15 cellular contexts compared by ENCODE assay signal in genomic region chr10:101330236-101331225, GRCh38.
DNase-seq lines count a peak whose midpoint lies in the region; FAIRE-seq and TF ChIP-seq lines count a peak whose summit lies in the region.
"Had no signal": no experiment of that assay in that cellular context is flagged by ENCODE, and none has a peak within 500 bp of the region (broad histone marks: within the 10 kb centered on the region; RNA-seq: fewer than 3 reads in every experiment).

No MANE protein-coding gene starts in this region.

- CTCF ChIA-PET in activated naive CD4-positive, alpha-beta T cell treated with anti-CD3 and anti-CD28 coated beads, Interleukin-2, amount 10 ng/mL, durations not matched to agents 7 days and 5 days (lab: Charles Lee): no interaction called here

- DNase-seq in D721Med (ENCODE audit: insufficient read length, low spot score): no peak
- DNase-seq in NCI-H526 (lab: John Stamatoyannopoulos, UW): peak; percentile 44 to 58
- peak; percentile 17 for DNase-seq in choroid plexus epithelial cell (ENCODE audit: low read depth)
- peak; percentile 64 for DNase-seq in middle frontal gyrus (ENCODE audit: extremely low spot score, low spot score)
- DNase-seq in dedifferentiated amniotic fluid mesenchymal stem cell (ENCODE audit: extremely low spot score): no peak
- no peak for DNase-seq in activated naive CD4-positive, alpha-beta T cell treated with anti-CD3 and anti-CD28 coated beads, Interleukin-2, amount 10 ng/mL, durations not matched to agents 7 days and 5 days
- DNase-seq in DMS153 (lab: John Stamatoyannopoulos, UW): no peak
- no peak for DNase-seq in NCI-H510A (lab: John Stamatoyannopoulos, UW)
- DNase-seq: activated CD4-positive, alpha-beta memory T cell treated with anti-CD3 and anti-CD28 coated beads, Interleukin-2, amount 10 ng/mL, durations not matched to agents 7 days and 5 days; activated naive CD4-positive, alpha-beta T cell treated with anti-CD3 and anti-CD28 coated beads, Interleukin-2, amount 50 U/mL, for 16 hours; endodermal cell; GF-D8; naive B cell; NCI-H1048 had no signal

- H3K36me3 Mint-ChIP-seq in activated naive CD4-positive, alpha-beta T cell treated with anti-CD3 and anti-CD28 coated beads, Interleukin-2, amount 10 ng/mL, durations not matched to agents 7 days and 5 days: no peaks in the 10 kb centered on the region

- H3K9me3 Mint-ChIP-seq in activated naive CD4-positive, alpha-beta T cell treated with anti-CD3 and anti-CD28 coated beads, Interleukin-2, amount 10 ng/mL, durations not matched to agents 7 days and 5 days: no peaks in the 10 kb centered on the region
- H3K9me3 Mint-ChIP-seq: activated CD4-positive, alpha-beta memory T cell treated with anti-CD3 and anti-CD28 coated beads, Interleukin-2, amount 10 ng/mL, durations not matched to agents 7 days and 5 days had no signal

- peaks cover 64% of the 10 kb centered on the region for H3K27me3 Mint-ChIP-seq in activated naive CD4-positive, alpha-beta T cell treated with anti-CD3 and anti-CD28 coated beads, Interleukin-2, amount 10 ng/mL, durations not matched to agents 7 days and 5 days

- FAIRE-seq in D721Med (lab: Jason Lieb, UNC): peak; percentile 48

- no peak overlapping the region for H3K27ac Mint-ChIP-seq in activated naive CD4-positive, alpha-beta T cell treated with anti-CD3 and anti-CD28 coated beads, Interleukin-2, amount 10 ng/mL, durations not matched to agents 7 days and 5 days
- H3K27ac Mint-ChIP-seq: activated CD4-positive, alpha-beta memory T cell treated with anti-CD3 and anti-CD28 coated beads, Interleukin-2, amount 10 ng/mL, durations not matched to agents 7 days and 5 days; endodermal cell; naive B cell had no signal

- no peak for TF ChIP-seq CTCF in D721Med (IDR thresholded peaks at IDR 0.05; ENCODE audit: insufficient read depth, missing control alignments)
- TF ChIP-seq CTCF in choroid plexus epithelial cell (conservative IDR thresholded peaks at IDR 0.05; ENCODE audit: low read depth, low read length): no peak

- H3K4me3 ChIP-seq in choroid plexus epithelial cell (ENCODE audit: low read depth, low read length): no peak overlapping the region
- H3K4me3 ChIP-seq: BLaER1 treated with 17β-estradiol and CSF1 and Interleukin-3, amounts not matched to agents 10 nM and 100 nM had no signal

- no peak overlapping the region for H3K4me3 Mint-ChIP-seq in activated naive CD4-positive, alpha-beta T cell treated with anti-CD3 and anti-CD28 coated beads, Interleukin-2, amount 10 ng/mL, durations not matched to agents 7 days and 5 days
- H3K4me3 Mint-ChIP-seq: activated CD4-positive, alpha-beta memory T cell treated with anti-CD3 and anti-CD28 coated beads, Interleukin-2, amount 10 ng/mL, durations not matched to agents 7 days and 5 days; endodermal cell; naive B cell had no signal

- H3K4me1 Mint-ChIP-seq in activated naive CD4-positive, alpha-beta T cell treated with anti-CD3 and anti-CD28 coated beads, Interleukin-2, amount 10 ng/mL, durations not matched to agents 7 days and 5 days: no peaks in the 10 kb centered on the region
- H3K4me1 Mint-ChIP-seq: activated CD4-positive, alpha-beta memory T cell treated with anti-CD3 and anti-CD28 coated beads, Interleukin-2, amount 10 ng/mL, durations not matched to agents 7 days and 5 days; naive B cell had no signal

Comparison
In these comparisons a context has a peak if more than half of its experiments do, and no peak if none do; other contexts are left out.
1. DNase-seq: peak in NCI-H526 (2 of 2), choroid plexus epithelial cell (single experiment) and middle frontal gyrus (single experiment); none in D721Med (single experiment), dedifferentiated amniotic fluid mesenchymal stem cell (single experiment), activated naive CD4-positive, alpha-beta T cell treated with anti-CD3 and anti-CD28 coated beads, Interleukin-2, amount 10 ng/mL, durations not matched to agents 7 days and 5 days (single experiment), DMS153 (single experiment) and NCI-H510A (single experiment).